18 cellular contexts compared by ENCODE assay signal in the genomic region with DNA sequence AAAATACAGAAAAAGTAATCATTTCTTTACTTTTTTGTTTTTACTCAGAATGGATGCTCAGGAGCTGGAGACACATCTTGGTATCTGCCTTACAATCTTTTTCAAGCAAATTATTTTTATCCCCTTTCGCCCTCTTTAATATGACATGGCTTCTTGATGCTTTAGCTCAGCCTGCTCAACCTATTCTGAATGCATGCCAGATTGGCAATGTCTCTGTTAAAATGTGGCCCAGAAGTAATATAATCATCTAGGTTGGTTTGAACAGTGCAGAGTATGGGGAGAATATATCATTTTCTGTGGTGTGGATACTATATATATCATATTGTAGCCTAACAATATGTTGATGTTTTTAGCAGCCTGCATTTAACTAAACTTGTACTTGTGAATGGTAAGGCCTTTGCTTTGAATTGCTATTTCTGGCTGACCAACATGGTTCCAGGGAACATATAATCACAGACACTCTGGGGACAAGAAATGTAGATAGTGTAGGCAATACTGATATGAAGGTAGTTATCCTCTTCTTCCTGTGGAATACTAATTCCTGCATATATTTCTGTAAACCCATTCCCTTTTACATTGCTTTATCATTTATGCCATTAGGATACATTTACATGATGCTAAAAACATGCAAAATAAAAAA.
"Had no signal": no experiment of that assay in that cellular context is flagged by ENCODE, and none has a peak within 500 bp of the region (broad histone marks: within the 10 kb centered on the region; RNA-seq: fewer than 3 reads in every experiment).

No MANE protein-coding gene starts in this region.

- H3K36me3 ChIP-seq: left ventricle myocardium inferior, thoracic aorta, transverse colon had no signal

- H3K4me3 ChIP-seq: esophagus squamous epithelium, gastroesophageal sphincter, left ventricle myocardium inferior, sigmoid colon, skin epidermis, stomach, thoracic aorta, transverse colon had no signal

- H3K4me1 ChIP-seq: gastroesophageal sphincter, transverse colon had no signal

- DNase-seq: esophagus squamous epithelium; foreskin fibroblast; glutamatergic neuron; immature natural killer cell; kidney; left cardiac atrium; left ventricle myocardium inferior; mesendoderm; naive thymus-derived CD4-positive, alpha-beta T cell; posterior cingulate gyrus; sigmoid colon; stimulated activated CD4-positive, alpha-beta T cell treated with anti-CD3 and anti-CD28 coated beads, Interleukin-12 subunit alpha, Interleukin-12 subunit beta, amount 100 ng/mL, for 4 hours; stimulated activated naive CD4-positive, alpha-beta T cell; stomach; transverse colon had no signal

- H3K27ac ChIP-seq: esophagus squamous epithelium, gastroesophageal sphincter, left ventricle myocardium inferior, sigmoid colon, skin epidermis, stomach, thoracic aorta, transverse colon had no signal

- H3K27me3 ChIP-seq: esophagus squamous epithelium, gastroesophageal sphincter, sigmoid colon, stomach, transverse colon had no signal

- H3K9me3 ChIP-seq: esophagus squamous epithelium, gastroesophageal sphincter, left ventricle myocardium inferior, sigmoid colon, stomach, thoracic aorta, transverse colon had no signal

- ATAC-seq: gastroesophageal sphincter; left cardiac atrium; naive thymus-derived CD4-positive, alpha-beta T cell had no signal
